ENCODE assay signal across 8 cellular contexts in genomic region chr6:149190228-149190831, GRCh38.
DNase-seq lines count a peak whose midpoint lies in the region; ATAC-seq, FAIRE-seq and TF ChIP-seq lines count a peak whose summit lies in the region.

No MANE protein-coding gene starts in this region.

- no peak for FAIRE-seq in H54 (lab: Jason Lieb, UNC)

- ATAC-seq in GM18873 (IDR thresholded peaks at IDR 0.05; ENCODE audit: low FRiP score, unreplicated experiment): peak; percentile 56
- peak; percentile 82 for ATAC-seq in activated T-helper 17 cell treated with anti-CD3 and anti-CD28 coated beads, Interleukin-2, amount 50 U/mL, for 72 hours (replicated peaks)
- ATAC-seq in HG03097 (IDR thresholded peaks at IDR 0.05; ENCODE audit: low FRiP score, unreplicated experiment): no peak

- no peaks in the 10 kb centered on the region for H3K27me3 Mint-ChIP-seq in activated T-helper 17 cell treated with anti-CD3 and anti-CD28 coated beads, Interleukin-2, amount 50 U/mL, for 72 hours
- H3K27me3 Mint-ChIP-seq in glutamatergic neuron (ENCODE audit: unreplicated experiment): peaks cover 2% of the 10 kb centered on the region

- no peaks in the 10 kb centered on the region for H3K36me3 Mint-ChIP-seq in activated T-helper 17 cell treated with anti-CD3 and anti-CD28 coated beads, Interleukin-2, amount 50 U/mL, for 72 hours (ENCODE audit: low read depth)
- no peaks in the 10 kb centered on the region for H3K36me3 Mint-ChIP-seq in glutamatergic neuron (ENCODE audit: unreplicated experiment)

- peak; percentile 16 for TF ChIP-seq CTCF in kidney epithelial cell (IDR thresholded peaks at IDR 0.05; ENCODE audit: insufficient read depth, low read length, poor library complexity, severe bottlenecking)
- no peak for TF ChIP-seq CTCF in glutamatergic neuron (IDR thresholded peaks at IDR 0.05; ENCODE audit: partially characterized antibody, unreplicated experiment)

- H3K4me1 Mint-ChIP-seq in activated T-helper 17 cell treated with anti-CD3 and anti-CD28 coated beads, Interleukin-2, amount 50 U/mL, for 72 hours: peaks cover 39% of the 10 kb centered on the region
- no peaks in the 10 kb centered on the region for H3K4me1 Mint-ChIP-seq in glutamatergic neuron (ENCODE audit: low read depth, unreplicated experiment)

- no peak for TF ChIP-seq POLR2A in H54 (IDR thresholded peaks at IDR 0.05; ENCODE audit: low read depth, low read length)

- peak overlapping the region; percentile 84 for H3K27ac Mint-ChIP-seq in activated T-helper 17 cell treated with anti-CD3 and anti-CD28 coated beads, Interleukin-2, amount 50 U/mL, for 72 hours
- H3K27ac Mint-ChIP-seq in glutamatergic neuron (ENCODE audit: unreplicated experiment): no peak overlapping the region

- H3K4me3 ChIP-seq in kidney epithelial cell (ENCODE audit: low read depth, low read length): no peak overlapping the region

- no peaks in the 10 kb centered on the region for H3K27me3 ChIP-seq in kidney epithelial cell (ENCODE audit: control insufficient read depth, insufficient read depth, low read length)

- peak overlapping the region; percentile 31 for H3K4me3 Mint-ChIP-seq in activated T-helper 17 cell treated with anti-CD3 and anti-CD28 coated beads, Interleukin-2, amount 50 U/mL, for 72 hours
- no peak overlapping the region for H3K4me3 Mint-ChIP-seq in glutamatergic neuron (ENCODE audit: unreplicated experiment)

- peaks cover 27% of the 10 kb centered on the region for H3K9me3 Mint-ChIP-seq in activated T-helper 17 cell treated with anti-CD3 and anti-CD28 coated beads, Interleukin-2, amount 50 U/mL, for 72 hours
- peaks cover 8% of the 10 kb centered on the region for H3K9me3 Mint-ChIP-seq in glutamatergic neuron (ENCODE audit: unreplicated experiment)

- H3K36me3 ChIP-seq in kidney epithelial cell (ENCODE audit: control insufficient read depth, insufficient read depth, low read length): no peaks in the 10 kb centered on the region

- peak; percentile 54 for DNase-seq in NCI-H69 (lab: John Stamatoyannopoulos, UW)
- no peak for DNase-seq in kidney epithelial cell (ENCODE audit: low read depth)
- no peak for DNase-seq in H54 (ENCODE audit: insufficient read length, low spot score)
- DNase-seq in NCI-H187 treated with DMSO at 0.1 percent for 48 hours (lab: John Stamatoyannopoulos, UW): no peak
- no peak for DNase-seq in glutamatergic neuron
